Comparison of ENCODE assay signal across 17 cellular contexts in the genomic region with DNA sequence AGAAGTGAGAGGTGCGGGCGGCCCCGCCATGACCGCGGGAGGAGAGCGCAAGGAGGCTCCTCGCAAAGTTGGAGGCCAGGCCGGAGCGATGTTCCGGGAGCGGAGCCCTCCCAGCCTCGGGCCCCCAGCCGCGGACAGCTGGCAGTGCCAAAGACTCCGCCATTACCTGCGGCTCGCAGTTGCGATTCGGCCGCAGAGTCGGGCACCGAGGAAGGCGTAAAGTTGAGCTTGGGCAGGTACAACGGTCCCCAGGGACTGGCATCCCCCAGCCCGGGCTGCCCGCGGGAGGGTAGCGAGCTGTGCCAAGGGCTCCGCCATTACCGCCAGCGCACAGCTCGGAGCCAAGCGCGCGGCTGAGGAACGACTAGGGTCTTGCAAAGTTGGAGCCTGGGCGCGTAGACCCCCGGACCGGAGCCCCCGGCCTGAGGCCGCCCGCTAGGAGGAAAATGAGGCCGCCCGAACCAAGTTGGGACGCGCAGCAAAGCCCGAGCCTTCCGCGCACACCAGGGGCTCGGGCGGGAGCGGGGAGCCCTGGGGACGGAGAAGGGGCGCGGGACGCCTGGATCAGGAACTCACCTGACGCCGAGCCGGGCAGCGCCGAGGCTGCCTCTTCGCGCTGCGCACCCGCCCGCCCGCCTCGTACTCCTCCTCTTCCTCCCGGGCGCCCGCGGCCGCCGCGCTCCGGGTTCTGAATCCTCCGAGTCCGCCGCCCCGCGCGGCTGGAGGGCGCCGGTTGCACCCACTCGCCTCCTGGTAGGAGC. TPM values are rescaled to one million over a fixed set of nuclear protein-coding genes. Genes with fewer than 3 reads are reported as not detected.
DNase-seq lines count a peak whose midpoint lies in the region; ATAC-seq, FAIRE-seq and TF ChIP-seq lines count a peak whose summit lies in the region.
"Had no signal": no experiment of that assay in that cellular context is flagged by ENCODE, and none has a peak within 500 bp of the region (broad histone marks: within the 10 kb centered on the region; RNA-seq: fewer than 3 reads in every experiment).

No MANE protein-coding gene starts in this region.

- FAIRE-seq in bronchial epithelial cell (lab: Jason Lieb, UNC): no peak
- FAIRE-seq: GM12878, pancreas had no signal

- H3K27ac ChIP-seq in suprapubic skin: no peak overlapping the region
- H3K27ac ChIP-seq: ascending aorta, pancreas had no signal

- H3K4me3 Mint-ChIP-seq in activated CD4-positive, alpha-beta memory T cell treated with anti-CD3 and anti-CD28 coated beads for 36 hours: no peak overlapping the region

- no peaks in the 10 kb centered on the region for H3K4me1 Mint-ChIP-seq in activated CD4-positive, alpha-beta memory T cell treated with anti-CD3 and anti-CD28 coated beads for 36 hours (ENCODE audit: low read depth)

- no peaks in the 10 kb centered on the region for H3K36me3 Mint-ChIP-seq in activated CD4-positive, alpha-beta memory T cell treated with anti-CD3 and anti-CD28 coated beads for 36 hours

- no peaks in the 10 kb centered on the region for H3K9me3 ChIP-seq in suprapubic skin
- H3K9me3 ChIP-seq: ascending aorta, pancreas had no signal

- ATAC-seq in HG02588 (IDR thresholded peaks at IDR 0.05; ENCODE audit: unreplicated experiment): no peak
- ATAC-seq: GM12878, HCT116 had no signal

- intact Hi-C loops in activated CD4-positive, alpha-beta memory T cell treated with anti-CD3 and anti-CD28 coated beads for 36 hours (cut with micrococcal nuclease): loop anchor here (10.0 kb wide), 1 partner anchor 126 kb away; no protein-coding TSS in a partner anchor

- H3K27me3 Mint-ChIP-seq in activated CD4-positive, alpha-beta memory T cell treated with anti-CD3 and anti-CD28 coated beads for 36 hours: peaks cover 30% of the 10 kb centered on the region

- TF ChIP-seq CTCF in bronchial epithelial cell (IDR thresholded peaks at IDR 0.05; ENCODE audit: insufficient read depth, low read length, severe bottlenecking): no peak
- no peak for TF ChIP-seq CTCF in suprapubic skin (IDR thresholded peaks at IDR 0.05)

- H3K4me3 ChIP-seq in bronchial epithelial cell (ENCODE audit: low read depth, low read length) (peak overlapping the region; percentile 6), suprapubic skin (peak overlapping the region; percentile 57)
- H3K4me3 ChIP-seq: ascending aorta, GM12878 had no signal

- POLR2A ChIA-PET in activated CD4-positive, alpha-beta memory T cell treated with anti-CD3 and anti-CD28 coated beads for 36 hours (lab: Charles Lee): no interaction called here

- no peak for TF ChIP-seq EP300 in suprapubic skin (IDR thresholded peaks at IDR 0.05)

- no peak overlapping the region for H3K27ac Mint-ChIP-seq in activated CD4-positive, alpha-beta memory T cell treated with anti-CD3 and anti-CD28 coated beads for 36 hours

- no peaks in the 10 kb centered on the region for H3K9me3 Mint-ChIP-seq in activated CD4-positive, alpha-beta memory T cell treated with anti-CD3 and anti-CD28 coated beads for 36 hours

- H3K4me1 ChIP-seq in suprapubic skin: peaks cover 15% of the 10 kb centered on the region
- H3K4me1 ChIP-seq: ascending aorta, pancreas had no signal

- CTCF ChIA-PET in activated CD4-positive, alpha-beta memory T cell treated with anti-CD3 and anti-CD28 coated beads for 36 hours (lab: Charles Lee): no interaction called here

- DNase-seq in NCI-H510A treated with DMSO at 0.1 percent for 48 hours (lab: John Stamatoyannopoulos, UW): peak; percentile 14
- no peak for DNase-seq in NCI-H510A (lab: John Stamatoyannopoulos, UW)
- DNase-seq in bronchial epithelial cell (ENCODE audit: low read depth): no peak
- DNase-seq in left kidney (ENCODE audit: low read depth, low spot score): peak; percentile 25
- no peak for DNase-seq in suprapubic skin (ENCODE audit: low spot score in 2 of 2)
- no peak for DNase-seq in superior temporal gyrus (ENCODE audit: extremely low spot score)
- no peak for DNase-seq in activated CD4-positive, alpha-beta memory T cell treated with anti-CD3 and anti-CD28 coated beads for 36 hours
- DNase-seq: ACHN; activated CD4-positive, CD25-positive, alpha-beta regulatory T cell treated with anti-CD3 and anti-CD28 coated beads, Interleukin-2, amount 50 U/mL, for 72 hours; activated T-cell treated with anti-CD3 and anti-CD28 coated beads, Interleukin-2, amount 50 U/mL, for 48 hours; NCI-H526 treated with DMSO at 0.1 percent for 48 hours had no signal

- no peaks in the 10 kb centered on the region for H3K36me3 ChIP-seq in bronchial epithelial cell (ENCODE audit: control insufficient read depth, insufficient read depth, low read length)
- H3K36me3 ChIP-seq in suprapubic skin: no peaks in the 10 kb centered on the region
- H3K36me3 ChIP-seq: ascending aorta, pancreas had no signal

- H3K27me3 ChIP-seq in bronchial epithelial cell (ENCODE audit: control insufficient read depth, insufficient read depth, low read length) (peaks cover 24% of the 10 kb centered on the region), suprapubic skin (peaks cover 83% of the 10 kb centered on the region)
- H3K27me3 ChIP-seq: ascending aorta, pancreas had no signal

- 0% methylated on average over 3 of the region's 86 CpGs for WGBS in suprapubic skin

- no peak for TF ChIP-seq POLR2A in suprapubic skin (IDR thresholded peaks at IDR 0.05)

RNA-seq across cellular contexts. Expression of a gene that starts 0.7 kb away (rescaled TPM):
- total RNA-seq in bronchial epithelial cell: 0.26 TPM in 2 replicates
- total RNA-seq in suprapubic skin: 10 to 100 TPM in 3 of 4 donors, 1 to 10 TPM in 1; 6.6 to 15.4 (median 12.0) TPM
- total RNA-seq in activated CD4-positive, alpha-beta memory T cell treated with anti-CD3 and anti-CD28 coated beads for 36 hours: not detected
- total RNA-seq: GM12878, SK-MEL-5 had no signal

Comparison
In these comparisons a context has a peak if more than half of its experiments do, and no peak if none do; other contexts are left out.
1. DNase-seq: peak in NCI-H510A treated with DMSO at 0.1 percent for 48 hours (single experiment) and left kidney (single experiment); none in NCI-H510A (single experiment), bronchial epithelial cell (single experiment), suprapubic skin (0 of 2), superior temporal gyrus (single experiment) and activated CD4-positive, alpha-beta memory T cell treated with anti-CD3 and anti-CD28 coated beads for 36 hours (single experiment).